ENCODE assay signal across 8 cellular contexts in the genomic region with DNA sequence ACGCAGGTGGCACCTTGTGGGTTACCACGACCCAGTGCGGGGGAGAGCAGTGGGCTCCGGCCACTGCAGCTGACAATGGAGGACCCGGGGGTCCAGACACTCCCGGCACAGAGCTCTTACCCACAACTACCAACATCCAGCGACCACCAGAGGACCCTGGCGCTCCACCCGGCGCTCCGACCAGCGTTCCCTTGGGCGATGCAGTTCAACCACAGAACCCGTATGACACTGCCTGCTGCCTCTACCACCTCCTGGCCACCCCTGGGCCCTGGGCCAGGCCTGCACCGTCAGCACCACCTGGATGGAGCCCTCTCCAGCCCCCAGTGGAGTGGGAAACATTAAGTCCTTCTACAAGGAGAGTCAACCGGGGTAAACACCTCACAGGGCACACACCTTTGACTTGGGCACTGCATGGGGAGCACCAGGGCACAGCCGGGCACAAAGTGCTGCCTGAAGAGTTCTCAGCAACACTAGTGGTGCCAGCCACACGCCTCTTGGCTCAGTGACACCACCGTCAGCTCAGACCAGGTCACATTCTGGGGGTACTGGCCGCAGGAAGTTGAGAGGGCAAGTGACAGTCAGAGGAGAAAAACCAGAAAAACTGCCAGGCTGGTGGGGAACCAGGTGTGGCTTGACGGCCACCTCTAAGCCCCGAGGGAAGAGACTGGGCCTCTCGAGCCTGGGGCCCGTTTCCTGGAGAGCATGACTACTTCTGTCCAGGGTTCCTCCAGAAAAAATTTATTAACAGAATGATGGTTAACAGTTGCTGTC. TPM values are rescaled to one million over a fixed set of nuclear protein-coding genes. Genes with fewer than 3 reads are reported as not detected.
A peak's percentile ranks its signal among the peaks of the same experiment; 100 is the strongest.
DNase-seq lines count a peak whose midpoint lies in the region; ATAC-seq and TF ChIP-seq lines count a peak whose summit lies in the region.

No MANE protein-coding gene starts in this region.

- no peaks in the 10 kb centered on the region for H3K36me3 ChIP-seq in CD8-positive, alpha-beta T cell (ENCODE audit: insufficient read depth, low read length)
- peaks cover 8% of the 10 kb centered on the region for H3K36me3 ChIP-seq in MG63
- H3K36me3 ChIP-seq in endodermal cell (ENCODE audit: control insufficient read depth, insufficient read depth, low read length), result peaks cover 11% of the 10 kb centered on the region

- peaks cover 64% of the 10 kb centered on the region for H3K4me1 Mint-ChIP-seq in CD8-positive, alpha-beta T cell (ENCODE audit: low read depth)
- H3K4me1 Mint-ChIP-seq in endodermal cell (peaks cover 10% of the 10 kb centered on the region), nephron (peaks cover 30% of the 10 kb centered on the region)

- no peaks in the 10 kb centered on the region for H3K27me3 Mint-ChIP-seq in CD8-positive, alpha-beta T cell (ENCODE audit: low read depth)
- H3K27me3 Mint-ChIP-seq in endodermal cell (ENCODE audit: insufficient read depth) (no peaks in the 10 kb centered on the region), nephron (ENCODE audit: low read depth) (peaks cover 3% of the 10 kb centered on the region)

- 85 to 90% methylated on average over 10 to 24 of the region's 24 CpGs for WGBS in endodermal cell (ENCODE audit: insufficient coverage in 1 of 2, insufficient read length in 1 of 2), 2 experiments

- no peak for ATAC-seq in CD8-positive, alpha-beta T cell
- no peak for ATAC-seq in HG03469 (IDR thresholded peaks at IDR 0.05; ENCODE audit: unreplicated experiment)
- no peak for ATAC-seq in GM18867 (IDR thresholded peaks at IDR 0.05; ENCODE audit: unreplicated experiment)
- no peak for ATAC-seq in GM18511 (IDR thresholded peaks at IDR 0.05; ENCODE audit: unreplicated experiment)

- POLR2A ChIA-PET in CD8-positive, alpha-beta T cell (lab: Charles Lee), result interaction anchor here (1.2 to 4.6 kb wide), 3 partner anchors 19 to 44 kb away, joined by 3 to 35 read pairs (median 4); no protein-coding TSS in a partner anchor

- H3K27ac ChIP-seq in CD8-positive, alpha-beta T cell (ENCODE audit: low read depth, low read length), result no peak overlapping the region
- no peak overlapping the region for H3K27ac ChIP-seq in endodermal cell (ENCODE audit: low read depth, low read length)

- TF ChIP-seq CTCF in CD8-positive, alpha-beta T cell (IDR thresholded peaks at IDR 0.05), result no peak
- no peak for TF ChIP-seq CTCF in endodermal cell (conservative IDR thresholded peaks at IDR 0.05)
- no peak for TF ChIP-seq CTCF in nephron (IDR thresholded peaks at IDR 0.05; ENCODE audit: unreplicated experiment in 3 of 3)

- DNase-seq in CD8-positive, alpha-beta T cell, result no peak
- DNase-seq in MG63 (no peak), endodermal cell (no peak), NCI-H2081 treated with DMSO at 0.1 percent for 48 hours (lab: John Stamatoyannopoulos, UW) (no peak)

- CTCF ChIA-PET in CD8-positive, alpha-beta T cell (lab: Charles Lee), result interaction anchor here (5.2 kb wide), 1 partner anchor 22 kb away, joined by 30 read pairs; no protein-coding TSS in a partner anchor

- H3K4me3 ChIP-seq in CD8-positive, alpha-beta T cell (ENCODE audit: low read depth, low read length), result peak overlapping the region; percentile 77
- peak overlapping the region; percentile 74 for H3K4me3 ChIP-seq in MG63
- H3K4me3 ChIP-seq in endodermal cell (ENCODE audit: low read length), result peak overlapping the region; percentile 85

- peaks cover 7% of the 10 kb centered on the region for H3K36me3 Mint-ChIP-seq in CD8-positive, alpha-beta T cell
- H3K36me3 Mint-ChIP-seq in endodermal cell (ENCODE audit: low read depth), result peaks cover 18% of the 10 kb centered on the region
- peaks cover 17% of the 10 kb centered on the region for H3K36me3 Mint-ChIP-seq in nephron (ENCODE audit: low read depth)

- H3K4me3 Mint-ChIP-seq in CD8-positive, alpha-beta T cell, result peak overlapping the region; percentile 83
- H3K4me3 Mint-ChIP-seq in endodermal cell, result peak overlapping the region; percentile 66
- peak overlapping the region; percentile 91 to 95 (median 94) for H3K4me3 Mint-ChIP-seq in nephron

- H3K9ac ChIP-seq in endodermal cell (ENCODE audit: extremely low read depth, low read length, poor library complexity, severe bottlenecking), result no peak overlapping the region

- intact Hi-C loops in CD8-positive, alpha-beta T cell (cut with DNase I, micrococcal nuclease), result loop anchor here (2.0 to 5.0 kb wide), 4 partner anchors 115 to 1291 kb away; partner anchors contain the start of genes FAM193A (in 1 of the 2) and SLBP (in 1 of the 2)

- no peaks in the 10 kb centered on the region for H3K9me3 Mint-ChIP-seq in CD8-positive, alpha-beta T cell
- H3K9me3 Mint-ChIP-seq in endodermal cell, result peaks cover 16% of the 10 kb centered on the region
- peaks cover 8% of the 10 kb centered on the region for H3K9me3 Mint-ChIP-seq in nephron

- H3K27me3 ChIP-seq in CD8-positive, alpha-beta T cell (ENCODE audit: insufficient read depth, low read length), result no peaks in the 10 kb centered on the region
- no peaks in the 10 kb centered on the region for H3K27me3 ChIP-seq in MG63
- H3K27me3 ChIP-seq in endodermal cell (ENCODE audit: control insufficient read depth, insufficient read depth, low read length, poor library complexity, severe bottlenecking), result no peaks in the 10 kb centered on the region

- H3K9me3 ChIP-seq in CD8-positive, alpha-beta T cell (ENCODE audit: low read length), result no peaks in the 10 kb centered on the region
- 0 out of 2 replicates have a peak, but pooled peaks cover 2% of the 10 kb centered on the region for H3K9me3 ChIP-seq in MG63
- H3K9me3 ChIP-seq in endodermal cell (ENCODE audit: control insufficient read depth, low read length), result peaks cover 12% of the 10 kb centered on the region

- H3K27ac Mint-ChIP-seq in CD8-positive, alpha-beta T cell, result peak overlapping the region; percentile 87
- H3K27ac Mint-ChIP-seq in endodermal cell, result no peak overlapping the region
- peak overlapping the region; percentile 91 to 99 (median 97) for H3K27ac Mint-ChIP-seq in nephron

- peaks cover 67% of the 10 kb centered on the region for H3K4me1 ChIP-seq in CD8-positive, alpha-beta T cell (ENCODE audit: insufficient read depth, low read length)
- H3K4me1 ChIP-seq in endodermal cell (ENCODE audit: control insufficient read depth, insufficient read depth, low read length), result peaks cover 4% of the 10 kb centered on the region

RNA-seq across cellular contexts. Expression of gene CTBP1, which starts 2.6 kb away (rescaled TPM):
- 100 to 1,000 TPM; 129 to 132 TPM for total RNA-seq in CD8-positive, alpha-beta T cell
- total RNA-seq in MG63 (2014; rRNA removed; shearing (Covaris generic); ENCODE audit: low replicate concordance), result 114 and 178 TPM in 2 replicates
- total RNA-seq in endodermal cell, result 100 to 1,000 TPM; 181 to 189 TPM
- 145 TPM for polyA plus RNA-seq in endodermal cell (2013, experiment 1 of 2)
- polyA plus RNA-seq in endodermal cell (2013, experiment 2 of 2), result 147 TPM

RNA-seq across cellular contexts. Expression of gene MAEA, which starts 43.4 kb away (rescaled TPM):
- total RNA-seq in CD8-positive, alpha-beta T cell, result 10 to 100 TPM; 74.6 to 77.6 TPM
- 29.3 and 30.2 TPM in 2 replicates for total RNA-seq in MG63 (2014; rRNA removed; shearing (Covaris generic); ENCODE audit: low replicate concordance)
- total RNA-seq in endodermal cell, result 10 to 100 TPM; 48.8 to 72.7 TPM
- 72.4 TPM for polyA plus RNA-seq in endodermal cell (2013, experiment 1 of 2)
- polyA plus RNA-seq in endodermal cell (2013, experiment 2 of 2), result 65.4 TPM
